10 cellular contexts compared by ENCODE assay signal in the genomic region with DNA sequence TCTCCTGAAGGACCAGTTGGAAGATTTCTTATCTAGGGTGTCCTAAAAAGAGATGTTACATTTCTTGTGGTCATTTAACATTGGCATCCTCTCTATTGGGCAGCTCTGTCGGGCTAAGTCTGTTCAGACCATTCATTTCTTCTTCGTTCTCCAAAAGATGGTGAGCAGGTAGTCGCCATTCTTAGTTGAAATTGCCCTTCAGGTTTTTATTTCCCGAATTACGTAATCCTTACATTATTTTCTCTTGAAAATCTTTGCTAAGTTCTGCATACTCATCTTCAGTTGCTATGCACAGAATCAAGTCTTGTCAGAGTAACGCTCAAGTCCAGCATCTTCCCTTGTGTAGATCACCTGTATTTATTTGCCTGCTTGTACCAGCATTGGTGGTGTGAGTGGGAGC. TPM values are rescaled to one million over a fixed set of nuclear protein-coding genes. Genes with fewer than 3 reads are reported as not detected.
DNase-seq lines count a peak whose midpoint lies in the region; ATAC-seq and TF ChIP-seq lines count a peak whose summit lies in the region.
"Had no signal": no experiment of that assay in that cellular context is flagged by ENCODE, and none has a peak within 500 bp of the region (broad histone marks: within the 10 kb centered on the region; RNA-seq: fewer than 3 reads in every experiment).

No MANE protein-coding gene starts in this region.

- no peak overlapping the region for H4K12ac ChIP-seq in trophoblast cell (ENCODE audit: low read depth, low read length)

- peak overlapping the region; percentile 87 for H3K4ac ChIP-seq in trophoblast cell (ENCODE audit: low read depth, low read length)

- peaks cover 59% of the 10 kb centered on the region for H3K36me3 Mint-ChIP-seq in endodermal cell (ENCODE audit: low read depth)

- no peaks in the 10 kb centered on the region for H3K9me3 Mint-ChIP-seq in endodermal cell

- H2AK5ac ChIP-seq in trophoblast cell (ENCODE audit: low read length): no peak overlapping the region

- H4K91ac ChIP-seq in trophoblast cell (ENCODE audit: low read depth, low read length): no peak overlapping the region

- ATAC-seq in RWPE2 (ENCODE audit: low read depth): no peak

- H3K79me1 ChIP-seq in trophoblast cell (ENCODE audit: low read length): peaks cover 2% of the 10 kb centered on the region

- DNase-seq in RWPE2 (ENCODE audit: low spot score) (no peak), endodermal cell (no peak), trophoblast cell (peak in 1 of 2 donors; percentile 58), D341Med (ENCODE audit: low spot score) (no peak), HuH-7.5 (ENCODE audit: low spot score) (no peak), tibial artery (no peak), COLO829 (ENCODE audit: low spot score) (no peak)
- DNase-seq: amniotic stem cell, Caco-2 had no signal

- peaks cover 14% of the 10 kb centered on the region for H3K79me2 ChIP-seq in trophoblast cell (ENCODE audit: control insufficient read depth, insufficient read depth, low read length, poor library complexity)

- H4K8ac ChIP-seq in trophoblast cell (ENCODE audit: low read depth, low read length): no peak overlapping the region

- H3K27ac ChIP-seq in BLaER1 treated with 17β-estradiol and CSF1 and Interleukin-3, amounts not matched to agents 10 nM and 100 nM: peak overlapping the region in 4 of 11 experiments; percentile 21 to 69 (median 54); a peak in 4 of 22 replicates
- H3K27ac ChIP-seq in RWPE2 (ENCODE audit: poor library complexity, severe bottlenecking) (peak overlapping the region; percentile 80), endodermal cell (ENCODE audit: low read depth, low read length) (no peak overlapping the region), trophoblast cell (ENCODE audit: low read depth, low read length) (peak overlapping the region; percentile 9), tibial artery (peak overlapping the region in 1 of 2 donors; percentile 36)

- peak overlapping the region; percentile 2 for H3K14ac ChIP-seq in trophoblast cell (ENCODE audit: low read length)

- H2BK12ac ChIP-seq in trophoblast cell (ENCODE audit: low read length): no peak overlapping the region

- no peak overlapping the region for H2BK5ac ChIP-seq in trophoblast cell (ENCODE audit: low read depth, low read length, poor library complexity)

- whole genome bisulfite sequencing in endodermal cell (ENCODE audit: insufficient coverage in 1 of 2, insufficient read length in 1 of 2), 2 experiments: 91 to 95% methylated on average over 5 to 6 of the region's 6 CpGs
- WGBS in trophoblast cell (ENCODE audit: extremely low coverage, insufficient coverage, insufficient read length): no CpG with 5 or more reads among the region's 6 CpGs

- H3K27ac Mint-ChIP-seq in endodermal cell: peak overlapping the region; percentile 92

- H3K4me2 ChIP-seq in BLaER1 treated with 17β-estradiol and CSF1 and Interleukin-3, amounts not matched to agents 10 nM and 100 nM: peak overlapping the region in 8 of 11 experiments; percentile 8 to 93 (median 70); a peak in 13 of 22 replicates
- no peak overlapping the region for H3K4me2 ChIP-seq in trophoblast cell (ENCODE audit: low read length)

- no peaks in the 10 kb centered on the region for H3K27me3 ChIP-seq in BLaER1 treated with 17β-estradiol and CSF1 and Interleukin-3, amounts not matched to agents 10 nM and 100 nM
- H3K27me3 ChIP-seq in RWPE2 (ENCODE audit: insufficient read depth, poor library complexity, severe bottlenecking) (no peaks in the 10 kb centered on the region), endodermal cell (ENCODE audit: control insufficient read depth, insufficient read depth, low read length, poor library complexity, severe bottlenecking) (no peaks in the 10 kb centered on the region), trophoblast cell (ENCODE audit: insufficient read depth, low read length) (no peaks in the 10 kb centered on the region), tibial artery (no peaks in the 10 kb centered on the region)

- no peak overlapping the region for H3K4me3 Mint-ChIP-seq in endodermal cell

- H3K4me1 ChIP-seq in BLaER1 treated with 17β-estradiol and CSF1 and Interleukin-3, amounts not matched to agents 10 nM and 100 nM: peaks cover 46 to 95% (median 69%) of the 10 kb centered on the region in 10 experiments
- peaks cover 44% of the 10 kb centered on the region for H3K4me1 ChIP-seq in RWPE2 (ENCODE audit: insufficient read depth, poor library complexity, severe bottlenecking)
- peaks cover 3% of the 10 kb centered on the region for H3K4me1 ChIP-seq in endodermal cell (ENCODE audit: control insufficient read depth, insufficient read depth, low read length)
- H3K4me1 ChIP-seq in trophoblast cell (ENCODE audit: control insufficient read depth in 1 of 2, insufficient read depth in 2 of 2, low read length in 2 of 2): peaks cover 26 to 32% of the 10 kb centered on the region in 2 experiments
- H3K4me1 ChIP-seq in tibial artery: peaks cover 0 to 66% (median 43%) of the 10 kb centered on the region in 4 donors

- H3K9me3 ChIP-seq in BLaER1 treated with 17β-estradiol and CSF1 and Interleukin-3, amounts not matched to agents 10 nM and 100 nM (replicated peaks in 1 of 11): peaks cover 0 to 4% (median 0%) of the 10 kb centered on the region in 11 experiments; a peak in 2 of 22 replicates
- H3K9me3 ChIP-seq in RWPE2 (ENCODE audit: severe bottlenecking) (no peaks in the 10 kb centered on the region), endodermal cell (ENCODE audit: control insufficient read depth, low read length) (no peaks in the 10 kb centered on the region), trophoblast cell (ENCODE audit: insufficient read depth, low read depth, low read length) (no peaks in the 10 kb centered on the region), tibial artery (no peaks in the 10 kb centered on the region)
- H3K9me3 ChIP-seq: Caco-2 had no signal

- H3K4me3 ChIP-seq in BLaER1 treated with 17β-estradiol and CSF1 and Interleukin-3, amounts not matched to agents 10 nM and 100 nM: no peak overlapping the region
- H3K4me3 ChIP-seq in RWPE2 (ENCODE audit: severe bottlenecking) (no peak overlapping the region), endodermal cell (ENCODE audit: low read length) (no peak overlapping the region), trophoblast cell (ENCODE audit: low read depth, low read length) (no peak overlapping the region), tibial artery (no peak overlapping the region)

- H3K23ac ChIP-seq in trophoblast cell (ENCODE audit: low read length): no peak overlapping the region

- H3K27me3 Mint-ChIP-seq in endodermal cell (ENCODE audit: insufficient read depth): no peaks in the 10 kb centered on the region

- H3K18ac ChIP-seq in trophoblast cell (ENCODE audit: low read length): no peak overlapping the region

- no peak for TF ChIP-seq CTCF in RWPE2 (IDR thresholded peaks at IDR 0.05; ENCODE audit: poor library complexity, severe bottlenecking)
- no peak for TF ChIP-seq CTCF in endodermal cell (conservative IDR thresholded peaks at IDR 0.05)
- no peak for TF ChIP-seq CTCF in tibial artery (IDR thresholded peaks at IDR 0.05)

- H3K9ac ChIP-seq in BLaER1 treated with 17β-estradiol and CSF1 and Interleukin-3, amounts not matched to agents 10 nM and 100 nM: peak overlapping the region in 3 of 11 experiments; percentile 10 to 55 (median 45); a peak in 4 of 22 replicates
- H3K9ac ChIP-seq in endodermal cell (ENCODE audit: extremely low read depth, low read length, poor library complexity, severe bottlenecking) (no peak overlapping the region), trophoblast cell (ENCODE audit: low read length) (no peak overlapping the region)

- H2AFZ ChIP-seq in trophoblast cell (ENCODE audit: insufficient read depth, low read length, poor library complexity): no peak overlapping the region

- peaks cover 55% of the 10 kb centered on the region for H3K4me1 Mint-ChIP-seq in endodermal cell

- no peak overlapping the region for H2BK120ac ChIP-seq in trophoblast cell (ENCODE audit: insufficient read depth, low read length, poor library complexity)

- peaks cover 73 to 85% (median 82%) of the 10 kb centered on the region in 11 experiments for H3K36me3 ChIP-seq in BLaER1 treated with 17β-estradiol and CSF1 and Interleukin-3, amounts not matched to agents 10 nM and 100 nM
- H3K36me3 ChIP-seq in RWPE2 (ENCODE audit: low read depth): peaks cover 54% of the 10 kb centered on the region
- peaks cover 80% of the 10 kb centered on the region for H3K36me3 ChIP-seq in endodermal cell (ENCODE audit: control insufficient read depth, insufficient read depth, low read length)
- peaks cover 13 to 19% of the 10 kb centered on the region in 2 experiments for H3K36me3 ChIP-seq in trophoblast cell (ENCODE audit: control insufficient read depth in 1 of 2, insufficient read depth in 2 of 2, low read length in 2 of 2)
- peaks cover 12 to 42% (median 39%) of the 10 kb centered on the region in 3 donors for H3K36me3 ChIP-seq in tibial artery

- peaks cover 83 to 100% (median 98%) of the 10 kb centered on the region in 11 experiments for H4K20me1 ChIP-seq in BLaER1 treated with 17β-estradiol and CSF1 and Interleukin-3, amounts not matched to agents 10 nM and 100 nM

- intact Hi-C loops in tibial artery (cut with DNase I; ENCODE audit: low total_unique reads): no loop called here

RNA-seq across cellular contexts. Expression of a gene that starts 19.8 kb away (rescaled TPM):
- 100 to 1,000 TPM; 236 to 238 TPM for total RNA-seq in endodermal cell
- 221 TPM for polyA plus RNA-seq in endodermal cell (2013, experiment 1 of 2)
- polyA plus RNA-seq in endodermal cell (2013, experiment 2 of 2): 214 TPM
- 370 and 371 TPM in 2 replicates for polyA plus RNA-seq in trophoblast cell (2013)

RNA-seq across cellular contexts. Expression of a gene that starts 45.3 kb away (rescaled TPM):
- total RNA-seq in endodermal cell: 10 to 100 TPM; 19.9 to 22.2 TPM
- 24.4 TPM for polyA plus RNA-seq in endodermal cell (2013, experiment 1 of 2)
- polyA plus RNA-seq in endodermal cell (2013, experiment 2 of 2): 22.3 TPM
- 19.5 and 19.8 TPM in 2 replicates for polyA plus RNA-seq in trophoblast cell (2013)

RNA-seq across cellular contexts. Expression of a gene that starts 53.6 kb away (rescaled TPM):
- 10 to 100 TPM; 22.7 to 24.5 TPM for total RNA-seq in endodermal cell
- polyA plus RNA-seq in endodermal cell (2013, experiment 1 of 2): 22.6 TPM
- polyA plus RNA-seq in endodermal cell (2013, experiment 2 of 2): 17.2 TPM
- 13.8 and 15.5 TPM in 2 replicates for polyA plus RNA-seq in trophoblast cell (2013)
